1 cellular context compared by ENCODE assay signal in the genomic region with DNA sequence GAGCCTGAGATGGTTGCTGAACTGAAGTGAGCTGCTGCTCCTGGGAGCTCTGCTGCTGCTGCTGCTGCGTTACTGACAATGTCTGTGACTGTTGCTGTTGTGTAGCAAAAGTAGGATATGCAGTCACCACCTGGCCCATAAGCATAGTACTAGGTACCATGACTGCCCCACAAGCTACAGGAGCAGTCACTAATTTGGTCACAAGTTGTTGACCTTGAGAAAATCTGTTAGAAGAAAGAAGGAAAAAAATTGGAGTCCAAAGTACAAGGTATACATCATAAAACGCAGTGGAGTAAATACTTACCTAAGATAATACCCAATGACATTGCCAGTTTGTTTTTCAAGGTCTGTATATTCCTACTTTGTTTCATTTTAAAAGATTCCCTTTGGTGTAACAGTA.
TF ChIP-seq lines count a peak whose summit lies in the region.

No MANE protein-coding gene starts in this region.

TF ChIP-seq in HepG2, 621 proteins besides CTCF, POLR2A, EP300 and RAD21 (continued from another document):
- TF ChIP-seq CEBPG (CRISPR knock-in tag; IDR thresholded peaks at IDR 0.05) (no peak), ZGPAT (CRISPR knock-in tag; IDR thresholded peaks at IDR 0.05) (0 out of 2 replicates have a peak, but pooled peaks have one; percentile 19), SRSF4 (IDR thresholded peaks at IDR 0.05; ENCODE audit: low read depth, low read length, poor library complexity, severe bottlenecking) (no peak), SYNCRIP (IDR thresholded peaks at IDR 0.05; ENCODE audit: insufficient read depth, low read depth, low read length) (no peak), ZNF292 (CRISPR knock-in tag; IDR thresholded peaks at IDR 0.05; ENCODE audit: borderline replicate concordance, low read depth) (no peak; the same call in 1 of the 2 replicates), MBD4 (IDR thresholded peaks at IDR 0.05; ENCODE audit: borderline replicate concordance, low read length) (no peak), SIX4 (CRISPR knock-in tag; IDR thresholded peaks at IDR 0.05) (no peak), PAXIP1 (CRISPR knock-in tag; conservative IDR thresholded peaks at IDR 0.05) (peak; percentile 68), ESRRA (CRISPR knock-in tag; IDR thresholded peaks at IDR 0.05; ENCODE audit: low read depth) (0 out of 2 replicates have a peak, but pooled peaks have one; percentile 20), FOXJ3 (CRISPR knock-in tag; IDR thresholded peaks at IDR 0.05; ENCODE audit: borderline replicate concordance) (no peak), CBFB (CRISPR knock-in tag; IDR thresholded peaks at IDR 0.05) (no peak), NCOA2 (CRISPR knock-in tag; IDR thresholded peaks at IDR 0.05) (peak; percentile 43; the same call in 1 of the 2 replicates)
- TF ChIP-seq, protein P1, sequence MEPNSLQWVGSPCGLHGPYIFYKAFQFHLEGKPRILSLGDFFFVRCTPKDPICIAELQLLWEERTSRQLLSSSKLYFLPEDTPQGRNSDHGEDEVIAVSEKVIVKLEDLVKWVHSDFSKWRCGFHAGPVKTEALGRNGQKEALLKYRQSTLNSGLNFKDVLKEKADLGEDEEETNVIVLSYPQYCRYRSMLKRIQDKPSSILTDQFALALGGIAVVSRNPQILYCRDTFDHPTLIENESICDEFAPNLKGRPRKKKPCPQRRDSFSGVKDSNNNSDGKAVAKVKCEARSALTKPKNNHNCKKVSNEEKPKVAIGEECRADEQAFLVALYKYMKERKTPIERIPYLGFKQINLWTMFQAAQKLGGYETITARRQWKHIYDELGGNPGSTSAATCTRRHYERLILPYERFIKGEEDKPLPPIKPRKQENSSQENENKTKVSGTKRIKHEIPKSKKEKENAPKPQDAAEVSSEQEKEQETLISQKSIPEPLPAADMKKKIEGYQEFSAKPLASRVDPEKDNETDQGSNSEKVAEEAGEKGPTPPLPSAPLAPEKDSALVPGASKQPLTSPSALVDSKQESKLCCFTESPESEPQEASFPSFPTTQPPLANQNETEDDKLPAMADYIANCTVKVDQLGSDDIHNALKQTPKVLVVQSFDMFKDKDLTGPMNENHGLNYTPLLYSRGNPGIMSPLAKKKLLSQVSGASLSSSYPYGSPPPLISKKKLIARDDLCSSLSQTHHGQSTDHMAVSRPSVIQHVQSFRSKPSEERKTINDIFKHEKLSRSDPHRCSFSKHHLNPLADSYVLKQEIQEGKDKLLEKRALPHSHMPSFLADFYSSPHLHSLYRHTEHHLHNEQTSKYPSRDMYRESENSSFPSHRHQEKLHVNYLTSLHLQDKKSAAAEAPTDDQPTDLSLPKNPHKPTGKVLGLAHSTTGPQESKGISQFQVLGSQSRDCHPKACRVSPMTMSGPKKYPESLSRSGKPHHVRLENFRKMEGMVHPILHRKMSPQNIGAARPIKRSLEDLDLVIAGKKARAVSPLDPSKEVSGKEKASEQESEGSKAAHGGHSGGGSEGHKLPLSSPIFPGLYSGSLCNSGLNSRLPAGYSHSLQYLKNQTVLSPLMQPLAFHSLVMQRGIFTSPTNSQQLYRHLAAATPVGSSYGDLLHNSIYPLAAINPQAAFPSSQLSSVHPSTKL (CRISPR knock-in tag; IDR thresholded peaks at IDR 0.05), result peak; percentile 60
- TF ChIP-seq, protein P2, sequence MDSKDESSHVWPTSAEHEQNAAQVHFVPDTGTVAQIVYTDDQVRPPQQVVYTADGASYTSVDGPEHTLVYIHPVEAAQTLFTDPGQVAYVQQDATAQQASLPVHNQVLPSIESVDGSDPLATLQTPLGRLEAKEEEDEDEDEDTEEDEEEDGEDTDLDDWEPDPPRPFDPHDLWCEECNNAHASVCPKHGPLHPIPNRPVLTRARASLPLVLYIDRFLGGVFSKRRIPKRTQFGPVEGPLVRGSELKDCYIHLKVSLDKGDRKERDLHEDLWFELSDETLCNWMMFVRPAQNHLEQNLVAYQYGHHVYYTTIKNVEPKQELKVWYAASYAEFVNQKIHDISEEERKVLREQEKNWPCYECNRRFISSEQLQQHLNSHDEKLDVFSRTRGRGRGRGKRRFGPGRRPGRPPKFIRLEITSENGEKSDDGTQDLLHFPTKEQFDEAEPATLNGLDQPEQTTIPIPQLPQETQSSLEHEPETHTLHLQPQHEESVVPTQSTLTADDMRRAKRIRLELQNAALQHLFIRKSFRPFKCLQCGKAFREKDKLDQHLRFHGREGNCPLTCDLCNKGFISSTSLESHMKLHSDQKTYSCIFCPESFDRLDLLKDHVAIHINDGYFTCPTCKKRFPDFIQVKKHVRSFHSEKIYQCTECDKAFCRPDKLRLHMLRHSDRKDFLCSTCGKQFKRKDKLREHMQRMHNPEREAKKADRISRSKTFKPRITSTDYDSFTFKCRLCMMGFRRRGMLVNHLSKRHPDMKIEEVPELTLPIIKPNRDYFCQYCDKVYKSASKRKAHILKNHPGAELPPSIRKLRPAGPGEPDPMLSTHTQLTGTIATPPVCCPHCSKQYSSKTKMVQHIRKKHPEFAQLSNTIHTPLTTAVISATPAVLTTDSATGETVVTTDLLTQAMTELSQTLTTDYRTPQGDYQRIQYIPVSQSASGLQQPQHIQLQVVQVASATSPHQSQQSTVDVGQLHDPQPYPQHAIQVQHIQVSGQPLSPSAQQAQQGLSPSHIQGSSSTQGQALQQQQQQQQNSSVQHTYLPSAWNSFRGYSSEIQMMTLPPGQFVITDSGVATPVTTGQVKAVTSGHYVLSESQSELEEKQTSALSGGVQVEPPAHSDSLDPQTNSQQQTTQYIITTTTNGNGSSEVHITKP (CRISPR knock-in tag; IDR thresholded peaks at IDR 0.05; ENCODE audit: low read depth), result no peak
